1 cellular context compared by ENCODE assay signal in the genomic region with DNA sequence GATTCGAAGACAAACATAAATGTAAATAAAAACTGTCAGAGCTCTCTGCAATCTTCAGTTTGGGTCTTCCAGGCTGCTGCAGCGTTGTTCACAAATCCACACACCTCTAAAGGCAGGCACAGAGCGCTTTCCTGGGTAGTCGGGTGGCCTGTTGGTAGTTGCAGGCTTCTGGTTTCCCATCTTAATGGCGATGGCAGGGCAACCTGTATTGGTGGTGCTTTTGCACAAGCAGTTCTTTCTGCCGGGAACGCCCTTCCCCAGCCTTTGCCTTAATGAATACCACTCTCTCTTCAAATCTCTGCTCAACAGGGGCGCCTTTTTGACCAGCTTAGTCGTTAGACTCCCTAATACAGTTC.
TF ChIP-seq lines count a peak whose summit lies in the region.

No MANE protein-coding gene starts in this region.

TF ChIP-seq in WTC11, 78 proteins besides CTCF, POLR2A, EP300 and RAD21 (continued from another document):
- TF ChIP-seq, protein P1, sequence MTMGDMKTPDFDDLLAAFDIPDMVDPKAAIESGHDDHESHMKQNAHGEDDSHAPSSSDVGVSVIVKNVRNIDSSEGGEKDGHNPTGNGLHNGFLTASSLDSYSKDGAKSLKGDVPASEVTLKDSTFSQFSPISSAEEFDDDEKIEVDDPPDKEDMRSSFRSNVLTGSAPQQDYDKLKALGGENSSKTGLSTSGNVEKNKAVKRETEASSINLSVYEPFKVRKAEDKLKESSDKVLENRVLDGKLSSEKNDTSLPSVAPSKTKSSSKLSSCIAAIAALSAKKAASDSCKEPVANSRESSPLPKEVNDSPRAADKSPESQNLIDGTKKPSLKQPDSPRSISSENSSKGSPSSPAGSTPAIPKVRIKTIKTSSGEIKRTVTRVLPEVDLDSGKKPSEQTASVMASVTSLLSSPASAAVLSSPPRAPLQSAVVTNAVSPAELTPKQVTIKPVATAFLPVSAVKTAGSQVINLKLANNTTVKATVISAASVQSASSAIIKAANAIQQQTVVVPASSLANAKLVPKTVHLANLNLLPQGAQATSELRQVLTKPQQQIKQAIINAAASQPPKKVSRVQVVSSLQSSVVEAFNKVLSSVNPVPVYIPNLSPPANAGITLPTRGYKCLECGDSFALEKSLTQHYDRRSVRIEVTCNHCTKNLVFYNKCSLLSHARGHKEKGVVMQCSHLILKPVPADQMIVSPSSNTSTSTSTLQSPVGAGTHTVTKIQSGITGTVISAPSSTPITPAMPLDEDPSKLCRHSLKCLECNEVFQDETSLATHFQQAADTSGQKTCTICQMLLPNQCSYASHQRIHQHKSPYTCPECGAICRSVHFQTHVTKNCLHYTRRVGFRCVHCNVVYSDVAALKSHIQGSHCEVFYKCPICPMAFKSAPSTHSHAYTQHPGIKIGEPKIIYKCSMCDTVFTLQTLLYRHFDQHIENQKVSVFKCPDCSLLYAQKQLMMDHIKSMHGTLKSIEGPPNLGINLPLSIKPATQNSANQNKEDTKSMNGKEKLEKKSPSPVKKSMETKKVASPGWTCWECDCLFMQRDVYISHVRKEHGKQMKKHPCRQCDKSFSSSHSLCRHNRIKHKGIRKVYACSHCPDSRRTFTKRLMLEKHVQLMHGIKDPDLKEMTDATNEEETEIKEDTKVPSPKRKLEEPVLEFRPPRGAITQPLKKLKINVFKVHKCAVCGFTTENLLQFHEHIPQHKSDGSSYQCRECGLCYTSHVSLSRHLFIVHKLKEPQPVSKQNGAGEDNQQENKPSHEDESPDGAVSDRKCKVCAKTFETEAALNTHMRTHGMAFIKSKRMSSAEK (CRISPR knock-in tag; IDR thresholded peaks at IDR 0.05; ENCODE audit: borderline replicate concordance), result no peak
- TF ChIP-seq, protein P2, sequence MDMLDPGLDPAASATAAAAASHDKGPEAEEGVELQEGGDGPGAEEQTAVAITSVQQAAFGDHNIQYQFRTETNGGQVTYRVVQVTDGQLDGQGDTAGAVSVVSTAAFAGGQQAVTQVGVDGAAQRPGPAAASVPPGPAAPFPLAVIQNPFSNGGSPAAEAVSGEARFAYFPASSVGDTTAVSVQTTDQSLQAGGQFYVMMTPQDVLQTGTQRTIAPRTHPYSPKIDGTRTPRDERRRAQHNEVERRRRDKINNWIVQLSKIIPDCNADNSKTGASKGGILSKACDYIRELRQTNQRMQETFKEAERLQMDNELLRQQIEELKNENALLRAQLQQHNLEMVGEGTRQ (CRISPR knock-in tag; IDR thresholded peaks at IDR 0.05), result no peak
- TF ChIP-seq TCF7 (CRISPR knock-in tag; IDR thresholded peaks at IDR 0.05; ENCODE audit: low read depth) (no peak), ZNF138 (CRISPR knock-in tag; conservative IDR thresholded peaks at IDR 0.05) (no peak), ZNF423 (CRISPR knock-in tag; IDR thresholded peaks at IDR 0.05) (no peak), ZNF396 (CRISPR knock-in tag; IDR thresholded peaks at IDR 0.05; ENCODE audit: borderline replicate concordance) (no peak), ZNF263 (CRISPR knock-in tag; IDR thresholded peaks at IDR 0.05; ENCODE audit: low read depth) (no peak), NFYB (CRISPR knock-in tag; conservative IDR thresholded peaks at IDR 0.05; ENCODE audit: low read depth) (no peak)
- TF ChIP-seq, protein P3, sequence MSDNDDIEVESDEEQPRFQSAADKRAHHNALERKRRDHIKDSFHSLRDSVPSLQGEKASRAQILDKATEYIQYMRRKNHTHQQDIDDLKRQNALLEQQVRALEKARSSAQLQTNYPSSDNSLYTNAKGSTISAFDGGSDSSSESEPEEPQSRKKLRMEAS (CRISPR knock-in tag; IDR thresholded peaks at IDR 0.05), result no peak
- TF ChIP-seq, protein P4, sequence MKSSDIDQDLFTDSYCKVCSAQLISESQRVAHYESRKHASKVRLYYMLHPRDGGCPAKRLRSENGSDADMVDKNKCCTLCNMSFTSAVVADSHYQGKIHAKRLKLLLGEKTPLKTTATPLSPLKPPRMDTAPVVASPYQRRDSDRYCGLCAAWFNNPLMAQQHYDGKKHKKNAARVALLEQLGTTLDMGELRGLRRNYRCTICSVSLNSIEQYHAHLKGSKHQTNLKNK (CRISPR knock-in tag; IDR thresholded peaks at IDR 0.05), result no peak
